ENCODE assay signal across 8 cellular contexts in genomic region chr22:43993072-43993760, GRCh38. TPM values are rescaled to one million over a fixed set of nuclear protein-coding genes. Genes with fewer than 3 reads are reported as not detected.
DNase-seq lines count a peak whose midpoint lies in the region; ATAC-seq, FAIRE-seq and TF ChIP-seq lines count a peak whose summit lies in the region.

No MANE protein-coding gene starts in this region.

- H3K4me3 ChIP-seq in A549: no peak overlapping the region

- H3K27me3 Mint-ChIP-seq in memory B cell: no peaks in the 10 kb centered on the region

- peak overlapping the region; percentile 79 for H3K27ac Mint-ChIP-seq in memory B cell

- H3K4me3 Mint-ChIP-seq in memory B cell: no peak overlapping the region

- no peak for FAIRE-seq in A549 (lab: Jason Lieb, UNC)

- CTCF ChIA-PET in A549 (lab: Yijun Ruan, JAX): interaction anchor here (0.6 to 7.9 kb wide), 88 partner anchors 8 to 691 kb away, joined by 3 to 166 read pairs (median 4); partner anchors contain the start of genes PARVB and SAMM50

- TF ChIP-seq POLR2A in A549 (IDR thresholded peaks at IDR 0.05; ENCODE audit: low read length): no peak

- TF ChIP-seq RAD21 in A549 (conservative IDR thresholded peaks at IDR 0.05 in 1 of 2, IDR thresholded peaks at IDR 0.05 in 1 of 2): peak; percentile 82 to 85

- in situ Hi-C loops in GM13976 (cut with MboI; ENCODE audit: low sequenced_read_pairs, unreplicated experiment): loop anchor here (10.0 to 25.0 kb wide), 3 partner anchors 92 to 644 kb away; no protein-coding TSS in a partner anchor

- TF ChIP-seq CTCF in A549 (IDR thresholded peaks at IDR 0.05) (peak; percentile 84), GM13976 (IDR thresholded peaks at IDR 0.05; ENCODE audit: borderline replicate concordance, control extremely low read depth, extremely low read depth, insufficient read depth, missing control alignments) (peak; percentile 93)

- peaks cover 27% of the 10 kb centered on the region for H3K36me3 Mint-ChIP-seq in memory B cell

- H3K27ac ChIP-seq in A549: no peak overlapping the region

- H3K9me3 Mint-ChIP-seq in memory B cell: no peaks in the 10 kb centered on the region

- no peak for TF ChIP-seq EP300 in A549 (IDR thresholded peaks at IDR 0.05)

- WGBS in A549 (ENCODE audit: missing lambda C conversion rate): 34% methylated on average over 16 of the region's 20 CpGs

- peak; percentile 43 to 45 for DNase-seq in A549 (ENCODE audit: low read depth in 1 of 2, low spot score in 1 of 2)
- peak; percentile 88 for DNase-seq in GM13976 (ENCODE audit: low spot score)
- DNase-seq in NCI-H345 (lab: John Stamatoyannopoulos, UW): peak; percentile 20
- DNase-seq in activated CD4-positive, alpha-beta T cell treated with anti-CD3 and anti-CD28 coated beads, Interleukin-2, amount 50 U/mL, for 4 hours: peak; percentile 48 to 52
- peak; percentile 81 for DNase-seq in ecto neural progenitor cell (ENCODE audit: low spot score)
- peak; percentile 65 to 70 for DNase-seq in memory B cell (ENCODE audit: low spot score in 2 of 2)
- DNase-seq in stimulated activated CD8-positive, alpha-beta memory T cell treated with anti-CD3 and anti-CD28 coated beads, Interleukin-2, amount 100 ng/mL, for 1 hour (ENCODE audit: low read depth in 2 of 2): peak; percentile 16 to 22

- POLR2A ChIA-PET in A549 (lab: Yijun Ruan, JAX): interaction anchor here (1.0 to 1.4 kb wide), 2 partner anchors 93 to 634 kb away, joined by 5 read pairs; no protein-coding TSS in a partner anchor

- no peaks in the 10 kb centered on the region for H3K9me3 ChIP-seq in A549

- H3K4me2 ChIP-seq in A549: no peak overlapping the region

- H3K4me1 ChIP-seq in A549: no peaks in the 10 kb centered on the region

- peaks cover 32% of the 10 kb centered on the region for H3K4me1 Mint-ChIP-seq in memory B cell

- peak; percentile 83 to 92; a peak in 5 of 6 replicates for ATAC-seq in A549
- ATAC-seq in memory B cell (ENCODE audit: low read depth): peak; percentile 41
- no peak for ATAC-seq in HG02840 (IDR thresholded peaks at IDR 0.05; ENCODE audit: low FRiP score, unreplicated experiment)

TF ChIP-seq in A549, 52 proteins besides CTCF, POLR2A, EP300 and RAD21:
- TF ChIP-seq USF2 (IDR thresholded peaks at IDR 0.05): no peak
- peak; percentile 85 for TF ChIP-seq SMC3 (IDR thresholded peaks at IDR 0.05)
TF ChIP-seq in A549: peak in this region for 1.

RNA-seq across cellular contexts. Expression of gene PARVB, which starts 30.9 kb away (rescaled TPM):
- polyA plus RNA-seq in A549 (2011; rRNA removed): 33.1 and 33.5 TPM in 2 replicates
- 64.9 and 65.8 TPM in 2 replicates for polyA plus RNA-seq in A549 (2012; cell fraction: cytosol; rRNA removed)
- polyA plus RNA-seq in A549 (2012; cell fraction: nucleus; rRNA removed): 30.9 and 35.4 TPM in 2 replicates
- polyA plus RNA-seq in A549 (2017; fragmentation: RNase III; extraction: RNeasy Plus Mini Kit Qiagen cat#74134 plus additional on column Dnase treatment): 27.4 to 33.0 TPM (median 28.3 TPM) in 3 replicates
- 19.5 and 21.9 TPM in 2 replicates for polyA minus RNA-seq in A549 (2011; rRNA and poly(A)+ RNA removed)

RNA-seq across cellular contexts. Expression of gene SAMM50, which starts 38.0 kb away (rescaled TPM):
- polyA plus RNA-seq in A549 (2011; rRNA removed) (37.1 and 51.4 TPM in 2 replicates), A549 (2017; fragmentation: RNase III; extraction: RNeasy Plus Mini Kit Qiagen cat#74134 plus additional on column Dnase treatment) (49.3 to 50.8 TPM (median 49.3 TPM) in 3 replicates)
- 31.9 and 32.9 TPM in 2 replicates for polyA plus RNA-seq in A549 (2012; cell fraction: cytosol; rRNA removed)
- 25.3 and 36.5 TPM in 2 replicates for polyA plus RNA-seq in A549 (2012; cell fraction: nucleus; rRNA removed)
- 29.6 and 33.1 TPM in 2 replicates for polyA minus RNA-seq in A549 (2011; rRNA and poly(A)+ RNA removed)

Comparison
In these comparisons a context has a peak if more than half of its experiments do, and no peak if none do; other contexts are left out.
1. DNase-seq: peak in every context shown above with its lines; median percentile 88 in GM13976; 81 in ecto neural progenitor cell; 68 in memory B cell; 50 in activated CD4-positive, alpha-beta T cell treated with anti-CD3 and anti-CD28 coated beads, Interleukin-2, amount 50 U/mL, for 4 hours; 44 in A549; 20 in NCI-H345; 19 in stimulated activated CD8-positive, alpha-beta memory T cell treated with anti-CD3 and anti-CD28 coated beads, Interleukin-2, amount 100 ng/mL, for 1 hour.